8 cellular contexts compared by ENCODE assay signal in the genomic region with DNA sequence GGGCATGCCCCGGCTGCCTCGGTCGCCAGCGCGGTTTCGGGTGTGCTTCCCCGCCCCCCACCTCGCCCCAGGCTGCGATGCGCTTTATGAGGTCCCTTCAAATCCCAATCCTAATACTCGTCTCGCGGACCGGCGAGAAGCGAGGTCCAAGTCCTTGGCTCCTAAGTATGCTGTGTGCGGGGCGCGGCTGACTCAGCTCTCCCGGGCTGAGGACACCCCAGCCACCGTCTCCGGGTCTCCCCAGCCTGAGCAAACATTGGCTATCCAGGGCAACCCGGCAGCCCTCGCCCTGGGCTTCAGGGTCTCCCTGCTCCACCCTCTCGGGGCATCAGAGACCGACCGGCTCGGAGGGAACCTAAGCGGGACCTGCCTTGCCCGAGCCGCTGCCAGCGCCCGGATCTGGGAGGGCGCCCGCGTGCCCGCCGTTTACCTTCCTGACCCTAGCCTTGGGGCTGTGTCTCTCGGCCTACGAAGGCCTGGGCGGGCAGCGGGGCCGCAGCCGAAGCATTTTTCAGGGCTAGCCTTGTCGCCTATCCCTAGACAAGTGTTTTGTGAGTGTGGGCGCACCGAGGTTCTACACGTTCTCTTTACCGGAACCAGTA. TPM values are rescaled to one million over a fixed set of nuclear protein-coding genes. Genes with fewer than 3 reads are reported as not detected.
DNase-seq lines count a peak whose midpoint lies in the region; ATAC-seq and TF ChIP-seq lines count a peak whose summit lies in the region.

No MANE protein-coding gene starts in this region.

- intact Hi-C loops in A673 (cut with micrococcal nuclease; ENCODE audit: unreplicated experiment) (loop anchor here (5.0 kb wide), 1 partner anchor 199 kb away; no protein-coding TSS in a partner anchor), IMR-90 (cut with micrococcal nuclease) (loop anchor here (2.0 to 5.0 kb wide), 4 partner anchors 35 to 103 kb away; no protein-coding TSS in a partner anchor)

- no peaks in the 10 kb centered on the region for H3K36me3 ChIP-seq in A673 (ENCODE audit: insufficient read depth, low read length, poor library complexity, severe bottlenecking)
- peaks cover 9% of the 10 kb centered on the region; the same call in 1 of the 2 replicates for H3K36me3 ChIP-seq in IMR-90 (ENCODE audit: control insufficient read depth, insufficient read depth, low read length)

- H4K91ac ChIP-seq in IMR-90 (ENCODE audit: insufficient read depth, low read depth, low read length): 0 out of 2 replicates have a peak overlapping the region, but pooled peaks have one; percentile 8

- POLR2A ChIA-PET in A673 (lab: Charles Lee; ENCODE audit: low non-redundant PET) (interaction anchor here (0.6 kb wide), 1 partner anchor 916 kb away, joined by 3 read pairs; no protein-coding TSS in a partner anchor), IMR-90 (lab: Charles Lee; ENCODE audit: unreplicated experiment) (no interaction called here)

- H3K79me1 ChIP-seq in IMR-90 (ENCODE audit: low read depth in 1 of 2, low read length in 2 of 2): no peaks in the 10 kb centered on the region; a peak in 1 of 4 replicates

- H2AFZ ChIP-seq in IMR-90 (replicated peaks; ENCODE audit: low read length, poor library complexity): peak overlapping the region; percentile 94

- DNase-seq in A673 (ENCODE audit: low spot score) (peak; percentile 48), IMR-90 (peak; percentile 43), left lobe of liver (ENCODE audit: low spot score) (peak; percentile 51)
- peak; percentile 43 for DNase-seq in stimulated activated CD8-positive, alpha-beta memory T cell treated with anti-CD3 and anti-CD28 coated beads, Interleukin-12 subunit alpha, Interleukin-12 subunit beta, amount 100 ng/mL, for 4 hours (ENCODE audit: low read depth)

- no peak overlapping the region for H2BK15ac ChIP-seq in IMR-90 (ENCODE audit: low read depth, low read length)

- dilution Hi-C loops in IMR-90 (cut with HindIII; ENCODE audit: low sequenced_read_pairs, unreplicated experiment): no loop called here

- peaks cover 9% of the 10 kb centered on the region for H3K4me1 ChIP-seq in A673 (ENCODE audit: insufficient read depth, low read length, poor library complexity, severe bottlenecking)
- H3K4me1 ChIP-seq in IMR-90 (ENCODE audit: control insufficient read depth, insufficient read depth, low read length): peaks cover 2% of the 10 kb centered on the region; the same call in 1 of the 2 replicates

- no peak overlapping the region for H4K5ac ChIP-seq in IMR-90 (ENCODE audit: low read depth, low read length)

- H3K9me1 ChIP-seq in IMR-90 (ENCODE audit: insufficient read depth, low read length): no peaks in the 10 kb centered on the region

- no peak for TF ChIP-seq RAD21 in IMR-90 (IDR thresholded peaks at IDR 0.05; ENCODE audit: low read length)

- no peak overlapping the region for H3K56ac ChIP-seq in IMR-90 (ENCODE audit: extremely low read depth, insufficient read depth, low read length)

- peak overlapping the region; percentile 14 for H3K14ac ChIP-seq in IMR-90 (replicated peaks; ENCODE audit: low read depth, low read length)

- H2BK5ac ChIP-seq in IMR-90 (ENCODE audit: low read depth, low read length, poor library complexity, severe bottlenecking): no peak overlapping the region

- peak overlapping the region; percentile 83 for H3K23ac ChIP-seq in IMR-90 (ENCODE audit: low read depth, low read length)

- H3K27ac ChIP-seq in A673 (ENCODE audit: low read depth, low read length, poor library complexity, severe bottlenecking) (peak overlapping the region; percentile 82), IMR-90 (ENCODE audit: insufficient read depth, low read length) (peak overlapping the region; percentile 10; the same call in 1 of the 2 replicates), cingulate gyrus (ENCODE audit: low read depth, low read length) (peak overlapping the region; percentile 95)

- no peaks in the 10 kb centered on the region for H3K9me3 ChIP-seq in A673 (ENCODE audit: low read depth, low read length, poor library complexity, severe bottlenecking)
- H3K9me3 ChIP-seq in IMR-90 (ENCODE audit: control insufficient read depth, insufficient read depth, low read length): no peaks in the 10 kb centered on the region

- peak overlapping the region; percentile 89 for H3K9ac ChIP-seq in IMR-90 (ENCODE audit: low read depth, low read length)

- TF ChIP-seq CTCF in A673 (conservative IDR thresholded peaks at IDR 0.05; ENCODE audit: low read depth, low read length) (no peak), IMR-90 (conservative IDR thresholded peaks at IDR 0.05; ENCODE audit: low read depth, low read length) (no peak), WI38 (IDR thresholded peaks at IDR 0.05; ENCODE audit: low read depth, low read length) (no peak)

- H4K8ac ChIP-seq in IMR-90 (ENCODE audit: low read depth in 2 of 2, low read length in 2 of 2): peak overlapping the region; percentile 43 to 58; a peak in 3 of 4 replicates

- 2% methylated on average over 27 of the region's 49 CpGs; no CpG with 5 or more reads in 1 of the 2 experiments for WGBS in IMR-90 (ENCODE audit: extremely low coverage in 2 of 2, insufficient read length in 1 of 2), 2 experiments

- CTCF ChIA-PET in A673 (lab: Charles Lee): no interaction called here
- CTCF ChIA-PET in IMR-90 (lab: Yijun Ruan, JAX): interaction anchor here (1.1 kb wide), 1 partner anchor 112 kb away, joined by 3 read pairs; no protein-coding TSS in a partner anchor

- TF ChIP-seq POLR2A in GM18505 (IDR thresholded peaks at IDR 0.05; ENCODE audit: borderline replicate concordance, extremely low read depth, insufficient read depth, insufficient read length): no peak
- TF ChIP-seq POLR2A in IMR-90 (IDR thresholded peaks at IDR 0.05; ENCODE audit: low read depth, low read length): no peak

- ATAC-seq in GM18505 (IDR thresholded peaks at IDR 0.05; ENCODE audit: unreplicated experiment) (peak; percentile 12), IMR-90 (ENCODE audit: low read depth) (peak; percentile 55), left lobe of liver (peak; percentile 66), GM18861 (IDR thresholded peaks at IDR 0.05; ENCODE audit: unreplicated experiment) (no peak)

- H3K27me3 ChIP-seq in A673 (replicated peaks; ENCODE audit: insufficient read depth, low read depth, low read length, poor library complexity) (no peaks in the 10 kb centered on the region), IMR-90 (ENCODE audit: control insufficient read depth, insufficient read depth, low read length) (peaks cover 2% of the 10 kb centered on the region; the same call in 1 of the 2 replicates)

- H2BK20ac ChIP-seq in IMR-90 (ENCODE audit: low read depth, low read length): no peak overlapping the region

- H2AK9ac ChIP-seq in IMR-90 (replicated peaks; ENCODE audit: low read depth, low read length, poor library complexity): peak overlapping the region; percentile 58

- no TSS peak for BruUV-seq in A673 (replicated peaks; lab: Mats Ljungman, UMichigan)
- no TSS peak for BruUV-seq in IMR-90 (replicated peaks; lab: Mats Ljungman, UMichigan)

- no peaks in the 10 kb centered on the region; the same call in 1 of the 2 replicates for H4K20me1 ChIP-seq in IMR-90 (ENCODE audit: insufficient read depth, low read length)

- no peak overlapping the region for H2AK5ac ChIP-seq in IMR-90 (ENCODE audit: low read depth, low read length)

- peak overlapping the region; percentile 95 for H3K4me2 ChIP-seq in IMR-90 (ENCODE audit: low read depth, low read length)

- in situ Hi-C loops in IMR-90 (cut with MboI; ENCODE audit: low sequenced_read_pairs): loop anchor here (10.0 kb wide), 1 partner anchor 103 kb away; no protein-coding TSS in a partner anchor

- H2BK120ac ChIP-seq in IMR-90 (ENCODE audit: low read depth, low read length): peak overlapping the region; percentile 5; the same call in 1 of the 2 replicates

- peak overlapping the region; percentile 49 for H3K4ac ChIP-seq in IMR-90 (ENCODE audit: low read depth, low read length)

- H3K4me3 ChIP-seq in A673 (ENCODE audit: low read depth, low read length, poor library complexity, severe bottlenecking) (peak overlapping the region; percentile 86), IMR-90 (ENCODE audit: insufficient read depth, low read depth, low read length) (peak overlapping the region; percentile 70), WI38 (ENCODE audit: low read depth, low read length) (peak overlapping the region; percentile 62)

- no peak overlapping the region for H3K18ac ChIP-seq in IMR-90 (ENCODE audit: low read depth, low read length)

TF ChIP-seq in IMR-90, 13 proteins besides CTCF, POLR2A, EP300 and RAD21:
- no peak for TF ChIP-seq RFX5 (IDR thresholded peaks at IDR 0.05; ENCODE audit: low read depth, low read length)
- TF ChIP-seq NFE2L2 (IDR thresholded peaks at IDR 0.05; ENCODE audit: low read depth, low read length): no peak
- no peak for TF ChIP-seq MAFK (IDR thresholded peaks at IDR 0.05; ENCODE audit: low read depth, low read length)
- TF ChIP-seq BHLHE40 (IDR thresholded peaks at IDR 0.05; ENCODE audit: low read depth, low read length): no peak
- TF ChIP-seq, protein P1, sequence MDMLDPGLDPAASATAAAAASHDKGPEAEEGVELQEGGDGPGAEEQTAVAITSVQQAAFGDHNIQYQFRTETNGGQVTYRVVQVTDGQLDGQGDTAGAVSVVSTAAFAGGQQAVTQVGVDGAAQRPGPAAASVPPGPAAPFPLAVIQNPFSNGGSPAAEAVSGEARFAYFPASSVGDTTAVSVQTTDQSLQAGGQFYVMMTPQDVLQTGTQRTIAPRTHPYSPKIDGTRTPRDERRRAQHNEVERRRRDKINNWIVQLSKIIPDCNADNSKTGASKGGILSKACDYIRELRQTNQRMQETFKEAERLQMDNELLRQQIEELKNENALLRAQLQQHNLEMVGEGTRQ (IDR thresholded peaks at IDR 0.05; ENCODE audit: low read depth, low read length): no peak
- TF ChIP-seq MXI1 (IDR thresholded peaks at IDR 0.05; ENCODE audit: borderline replicate concordance, low read depth, low read length): no peak
- no peak for TF ChIP-seq CEBPB (IDR thresholded peaks at IDR 0.05; ENCODE audit: low read depth, low read length)
- no peak for TF ChIP-seq FOS (IDR thresholded peaks at IDR 0.05; ENCODE audit: low read depth, low read length)
TF ChIP-seq in IMR-90: peak in this region for 0.

RNA-seq across cellular contexts. Expression of a gene that starts 1.2 kb away (rescaled TPM):
- total RNA-seq in A673 (2021) (12.5 and 14.1 TPM in 2 replicates), IMR-90 (2012; rRNA removed) (0.72 and 0.83 TPM in 2 replicates), left lobe of liver (3.1 TPM)
- 1.3 and 1.4 TPM in 2 replicates for polyA plus RNA-seq in IMR-90 (2012; rRNA removed)
- polyA plus RNA-seq in IMR-90 (2012; cell fraction: cytosol; rRNA removed): 0.87 and 1.7 TPM in 2 replicates
- 1.9 and 2.6 TPM in 2 replicates for polyA plus RNA-seq in IMR-90 (2012; cell fraction: nucleus; rRNA removed; ENCODE audit: low replicate concordance)

Comparison
In these comparisons a context has a peak if more than half of its experiments do, and no peak if none do; other contexts are left out.
1. H3K27ac ChIP-seq: peak in every context shown above with its lines; median percentile 95 in cingulate gyrus; 82 in A673; 10 in IMR-90.